ENCODE assay signal across 21 cellular contexts in genomic region chr1:203610061-203610460, GRCh38. TPM values are rescaled to one million over a fixed set of nuclear protein-coding genes. Genes with fewer than 3 reads are reported as not detected.
A peak's percentile ranks its signal among the peaks of the same experiment; 100 is the strongest.
DNase-seq lines count a peak whose midpoint lies in the region.
"Had no signal": no experiment of that assay in that cellular context is flagged by ENCODE, and none has a peak within 500 bp of the region (broad histone marks: within the 10 kb centered on the region; RNA-seq: fewer than 3 reads in every experiment).

No MANE protein-coding gene starts in this region.

- no peaks in the 10 kb centered on the region for H3K27me3 Mint-ChIP-seq in T-helper 1 cell treated with Interleukin-12 subunit alpha and Interleukin-12 subunit beta and Interleukin-4 antibody, amounts not matched to agents 30 μg/mL and 1 μg/mL, for 36 hours (ENCODE audit: low read depth)
- no peaks in the 10 kb centered on the region for H3K27me3 Mint-ChIP-seq in activated CD4-positive, alpha-beta memory T cell treated with anti-CD3 and anti-CD28 coated beads for 36 hours
- H3K27me3 Mint-ChIP-seq: activated naive CD4-positive, alpha-beta T cell treated with anti-CD3 and anti-CD28 coated beads, Interleukin-2, amount 50 U/mL, for 24 hours; activated T-cell treated with anti-CD3 and anti-CD28 coated beads, Interleukin-2, amount 50 U/mL, for 24 hours; CD4-positive, alpha-beta memory T cell; IgD-negative memory B cell had no signal

- H2AFZ ChIP-seq in Karpas-422 (ENCODE audit: low read length), result no peak overlapping the region
- H2AFZ ChIP-seq in neuronal stem cell (ENCODE audit: low read length), result peak overlapping the region; percentile 59

- no peaks in the 10 kb centered on the region for H3K36me3 ChIP-seq in Karpas-422 (ENCODE audit: insufficient read depth, low read length)
- no peaks in the 10 kb centered on the region for H3K36me3 ChIP-seq in neuronal stem cell (replicated peaks in 1 of 2; ENCODE audit: control insufficient read depth in 2 of 2, insufficient read depth in 2 of 2, low read length in 2 of 2)
- H3K36me3 ChIP-seq: left lung, Peyer's patch, SJSA1 had no signal

- POLR2A ChIA-PET in activated CD4-positive, alpha-beta memory T cell treated with anti-CD3 and anti-CD28 coated beads for 36 hours (lab: Charles Lee), result no interaction called here

- no peak overlapping the region for H3K14ac ChIP-seq in neuronal stem cell (ENCODE audit: low read length)

- no CpG with 5 or more reads among the region's 8 CpGs for WGBS in neuronal stem cell (ENCODE audit: extremely low coverage in 2 of 2, insufficient read length in 2 of 2, insufficient replicate concordance in 1 of 2), 2 donors

- H2BK15ac ChIP-seq in neuronal stem cell (ENCODE audit: low read length), result peak overlapping the region; percentile 32

- H3K4ac ChIP-seq in neuronal stem cell (ENCODE audit: low read length), result no peak overlapping the region

- no peak overlapping the region for H4K8ac ChIP-seq in neuronal stem cell (ENCODE audit: low read depth, low read length)

- peak overlapping the region; percentile 85 for H3K18ac ChIP-seq in neuronal stem cell (ENCODE audit: low read length)

- no peaks in the 10 kb centered on the region for H3K27me3 ChIP-seq in Karpas-422 (ENCODE audit: low read length)
- no peaks in the 10 kb centered on the region for H3K27me3 ChIP-seq in neuronal stem cell (ENCODE audit: control insufficient read depth in 3 of 3, insufficient read depth in 3 of 3, low read depth in 1 of 3, low read length in 3 of 3)
- H3K27me3 ChIP-seq: left lung, Peyer's patch, SJSA1, testis had no signal

- no peaks in the 10 kb centered on the region for H3K9me2 ChIP-seq in Karpas-422 (replicated peaks; ENCODE audit: insufficient read depth, low read length)

- peak overlapping the region; percentile 29 for H2BK5ac ChIP-seq in neuronal stem cell (ENCODE audit: low read length)

- no peaks in the 10 kb centered on the region for H3K79me1 ChIP-seq in neuronal stem cell (ENCODE audit: low read depth, low read length)

- H3K4me3 ChIP-seq in Karpas-422 (ENCODE audit: low read length) (no peak overlapping the region), neuronal stem cell (ENCODE audit: low read length in 2 of 2) (no peak overlapping the region)
- H3K4me3 ChIP-seq: left lung, Peyer's patch, SJSA1, testis had no signal

- no peak overlapping the region for H2AK5ac ChIP-seq in neuronal stem cell (ENCODE audit: low read depth, low read length)

- H3K27ac Mint-ChIP-seq in T-helper 1 cell treated with Interleukin-12 subunit alpha and Interleukin-12 subunit beta and Interleukin-4 antibody, amounts not matched to agents 30 μg/mL and 1 μg/mL, for 36 hours, result peak overlapping the region; percentile 66
- H3K27ac Mint-ChIP-seq in activated CD4-positive, alpha-beta memory T cell treated with anti-CD3 and anti-CD28 coated beads for 36 hours, result peak overlapping the region; percentile 53
- H3K27ac Mint-ChIP-seq: activated naive CD4-positive, alpha-beta T cell treated with anti-CD3 and anti-CD28 coated beads, Interleukin-2, amount 50 U/mL, for 24 hours; activated T-cell treated with anti-CD3 and anti-CD28 coated beads, Interleukin-2, amount 50 U/mL, for 24 hours; IgD-negative memory B cell had no signal

- H2BK12ac ChIP-seq in neuronal stem cell (ENCODE audit: low read length), result no peak overlapping the region

- H3K9ac ChIP-seq in Karpas-422 (ENCODE audit: low read length) (no peak overlapping the region), neuronal stem cell (ENCODE audit: low read depth, low read length, poor library complexity) (no peak overlapping the region)

- H3K27ac ChIP-seq in Karpas-422 (ENCODE audit: low read length) (no peak overlapping the region), neuronal stem cell (replicated peaks; ENCODE audit: low read length) (no peak overlapping the region)
- H3K27ac ChIP-seq: left lung, Peyer's patch, SJSA1, testis had no signal

- H4K91ac ChIP-seq in neuronal stem cell (ENCODE audit: low read depth, low read length, poor library complexity), result no peak overlapping the region

- H3K9me3 ChIP-seq in Karpas-422 (ENCODE audit: low read length) (no peaks in the 10 kb centered on the region), neuronal stem cell (replicated peaks in 1 of 2; ENCODE audit: control insufficient read depth in 2 of 2, insufficient read depth in 1 of 2, low read depth in 1 of 2, low read length in 2 of 2) (no peaks in the 10 kb centered on the region)
- H3K9me3 ChIP-seq: left lung, Peyer's patch, SJSA1, testis had no signal

- no peaks in the 10 kb centered on the region for H4K20me1 ChIP-seq in Karpas-422 (ENCODE audit: insufficient read depth, low read depth, low read length)

- CTCF ChIA-PET in activated CD4-positive, alpha-beta memory T cell treated with anti-CD3 and anti-CD28 coated beads for 36 hours (lab: Charles Lee), result interaction anchor here (1.3 to 1.9 kb wide), 5 partner anchors 17 to 92 kb away, joined by 3 to 6 read pairs (median 5); partner anchors contain the start of gene ATP2B4

- H3K4me3 Mint-ChIP-seq in T-helper 1 cell treated with Interleukin-12 subunit alpha and Interleukin-12 subunit beta and Interleukin-4 antibody, amounts not matched to agents 30 μg/mL and 1 μg/mL, for 36 hours, result no peak overlapping the region
- no peak overlapping the region for H3K4me3 Mint-ChIP-seq in activated CD4-positive, alpha-beta memory T cell treated with anti-CD3 and anti-CD28 coated beads for 36 hours
- H3K4me3 Mint-ChIP-seq: activated naive CD4-positive, alpha-beta T cell treated with anti-CD3 and anti-CD28 coated beads, Interleukin-2, amount 50 U/mL, for 24 hours; activated T-cell treated with anti-CD3 and anti-CD28 coated beads, Interleukin-2, amount 50 U/mL, for 24 hours; IgD-negative memory B cell had no signal

- DNase-seq in T-helper 1 cell (no peak), Karpas-422 (peak; percentile 12), neuronal stem cell (ENCODE audit: low spot score) (no peak), SW 1271 (lab: John Stamatoyannopoulos, UW) (no peak), DMS114 treated with DMSO at 0.1 percent for 48 hours (lab: John Stamatoyannopoulos, UW; ENCODE audit: unreplicated experiment) (no peak), HuH-7.5 (ENCODE audit: low spot score) (no peak)
- DNase-seq in activated CD4-positive, alpha-beta memory T cell treated with anti-CD3 and anti-CD28 coated beads for 36 hours, result no peak
- DNase-seq: activated CD4-positive, alpha-beta T cell treated with anti-CD3 and anti-CD28 coated beads for 48 hours; activated T-cell treated with anti-CD3 and anti-CD28 coated beads, Interleukin-2, amount 50 U/mL, for 24 hours; CD4-positive, alpha-beta memory T cell; left lung; MV-4-11; NCI-H2107; NCI-H774; Peyer's patch; T-helper 9 cell; testis had no signal

- peaks cover 6% of the 10 kb centered on the region for H3K36me3 Mint-ChIP-seq in T-helper 1 cell treated with Interleukin-12 subunit alpha and Interleukin-12 subunit beta and Interleukin-4 antibody, amounts not matched to agents 30 μg/mL and 1 μg/mL, for 36 hours (ENCODE audit: low read depth)
- no peaks in the 10 kb centered on the region for H3K36me3 Mint-ChIP-seq in activated CD4-positive, alpha-beta memory T cell treated with anti-CD3 and anti-CD28 coated beads for 36 hours
- H3K36me3 Mint-ChIP-seq: activated naive CD4-positive, alpha-beta T cell treated with anti-CD3 and anti-CD28 coated beads, Interleukin-2, amount 50 U/mL, for 24 hours; CD4-positive, alpha-beta memory T cell had no signal

- H3K4me1 ChIP-seq in Karpas-422 (ENCODE audit: low read length) (no peaks in the 10 kb centered on the region), neuronal stem cell (ENCODE audit: control insufficient read depth in 2 of 2, insufficient read depth in 1 of 2, low read depth in 1 of 2, low read length in 2 of 2) (no peaks in the 10 kb centered on the region)

- H3K79me2 ChIP-seq in Karpas-422 (ENCODE audit: low read length), result no peaks in the 10 kb centered on the region

- peaks cover 61% of the 10 kb centered on the region for H3K4me1 Mint-ChIP-seq in T-helper 1 cell treated with Interleukin-12 subunit alpha and Interleukin-12 subunit beta and Interleukin-4 antibody, amounts not matched to agents 30 μg/mL and 1 μg/mL, for 36 hours (ENCODE audit: low read depth)
- peaks cover 58% of the 10 kb centered on the region for H3K4me1 Mint-ChIP-seq in activated CD4-positive, alpha-beta memory T cell treated with anti-CD3 and anti-CD28 coated beads for 36 hours (ENCODE audit: low read depth)

- H3K9me3 Mint-ChIP-seq in T-helper 1 cell treated with Interleukin-12 subunit alpha and Interleukin-12 subunit beta and Interleukin-4 antibody, amounts not matched to agents 30 μg/mL and 1 μg/mL, for 36 hours, result no peaks in the 10 kb centered on the region
- H3K9me3 Mint-ChIP-seq in activated CD4-positive, alpha-beta memory T cell treated with anti-CD3 and anti-CD28 coated beads for 36 hours, result no peaks in the 10 kb centered on the region
- H3K9me3 Mint-ChIP-seq: activated naive CD4-positive, alpha-beta T cell treated with anti-CD3 and anti-CD28 coated beads, Interleukin-2, amount 50 U/mL, for 24 hours; activated T-cell treated with anti-CD3 and anti-CD28 coated beads, Interleukin-2, amount 50 U/mL, for 24 hours; IgD-negative memory B cell had no signal

- intact Hi-C loops in activated CD4-positive, alpha-beta memory T cell treated with anti-CD3 and anti-CD28 coated beads for 36 hours (cut with micrococcal nuclease), result no loop called here

- H2BK120ac ChIP-seq in neuronal stem cell (ENCODE audit: low read depth, low read length), result no peak overlapping the region

- no peak overlapping the region for H3K4me2 ChIP-seq in Karpas-422 (ENCODE audit: low read depth, low read length, poor library complexity, severe bottlenecking)
- H3K4me2 ChIP-seq in neuronal stem cell (ENCODE audit: insufficient read depth, low read length, poor library complexity, severe bottlenecking), result no peak overlapping the region

- no peak overlapping the region for H3K23ac ChIP-seq in neuronal stem cell (ENCODE audit: low read depth, low read length, poor library complexity)

RNA-seq across cellular contexts. Expression of gene ATP2B4, which starts 16.6 kb away (rescaled TPM):
- total RNA-seq in Karpas-422 (2014; rRNA removed; shearing (Covaris generic); ENCODE audit: low replicate concordance), result 2.5 and 2.7 TPM in 2 replicates
- 10 to 100 TPM; 48.1 to 52.7 TPM for total RNA-seq in activated CD4-positive, alpha-beta memory T cell treated with anti-CD3 and anti-CD28 coated beads for 36 hours
- 22.6 TPM for polyA plus RNA-seq in neuronal stem cell (2013, experiment 1 of 2)
- 22.2 TPM for polyA plus RNA-seq in neuronal stem cell (2013, experiment 2 of 2)

Comparison
In these comparisons a context has a peak if more than half of its experiments do, and no peak if none do; other contexts are left out.
1. RNA of gene ATP2B4, which starts 16.6 kb away (total RNA-seq): 48.1 to 52.7 TPM in activated CD4-positive, alpha-beta memory T cell treated with anti-CD3 and anti-CD28 coated beads for 36 hours; 2.5 to 2.7 TPM in Karpas-422; every median in the first group is over 10 times any median in the second.